ENCODE assay signal across 17 cellular contexts in the genomic region with DNA sequence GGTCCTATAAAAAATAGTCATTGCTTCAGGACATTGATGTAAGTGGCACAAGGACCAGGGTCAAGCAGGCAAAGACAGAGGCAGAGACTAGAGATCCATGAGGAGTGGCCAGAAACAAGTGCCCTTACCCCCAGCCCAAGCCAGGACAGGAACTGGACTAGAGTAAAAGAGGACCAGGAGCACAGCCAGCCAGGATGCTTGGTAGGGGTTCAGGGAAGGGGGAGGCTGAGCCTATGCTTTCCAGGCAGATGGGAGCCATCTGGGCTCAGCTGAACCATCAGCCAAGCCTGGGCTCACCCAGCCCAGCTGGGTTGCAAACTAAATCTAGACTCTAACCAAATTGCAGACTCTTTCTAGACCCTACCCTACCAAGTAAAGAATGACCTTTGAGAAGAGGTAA. TPM values are rescaled to one million over a fixed set of nuclear protein-coding genes. Genes with fewer than 3 reads are reported as not detected.
DNase-seq lines count a peak whose midpoint lies in the region; ATAC-seq and TF ChIP-seq lines count a peak whose summit lies in the region.
"Had no signal": no experiment of that assay in that cellular context is flagged by ENCODE, and none has a peak within 500 bp of the region (broad histone marks: within the 10 kb centered on the region; RNA-seq: fewer than 3 reads in every experiment).

No MANE protein-coding gene starts in this region.

- no peaks in the 10 kb centered on the region for H3K79me2 ChIP-seq in PC-3 (ENCODE audit: low read length)

- no peak for ATAC-seq in PC-3
- no peak for ATAC-seq in left lobe of liver
- no peak for ATAC-seq in GM21447 (IDR thresholded peaks at IDR 0.05; ENCODE audit: unreplicated experiment)

- H3K9me2 ChIP-seq in PC-3 (replicated peaks; ENCODE audit: low read length), result no peaks in the 10 kb centered on the region

- no TSS peak for BruUV-seq in PC-3 (replicated peaks; lab: Mats Ljungman, UMichigan)

- H4K20me1 ChIP-seq in PC-3 (ENCODE audit: low read length), result no peaks in the 10 kb centered on the region

- no peak for TF ChIP-seq CTCF in PC-3 (conservative IDR thresholded peaks at IDR 0.05; ENCODE audit: low read depth, low read length)

- peak overlapping the region; percentile 76; the same call in 1 of the 2 replicates for H3K4me2 ChIP-seq in PC-3 (ENCODE audit: low read length)

- peaks cover 5% of the 10 kb centered on the region; the same call in 1 of the 2 replicates for H3K4me1 ChIP-seq in PC-3 (ENCODE audit: insufficient read depth, low read length)

- H3K36me3 ChIP-seq in PC-3 (ENCODE audit: low read depth, low read length), result no peaks in the 10 kb centered on the region
- H3K36me3 ChIP-seq: HAP-1 had no signal

- no peak overlapping the region for H3K9ac ChIP-seq in PC-3 (ENCODE audit: low read length)

- DNase-seq in DMS 273 (lab: John Stamatoyannopoulos, UW; ENCODE audit: unreplicated experiment) (peak; percentile 67), DMS 273 treated with DMSO at 0.1 percent for 48 hours (lab: John Stamatoyannopoulos, UW) (no peak), Ammon's horn (ENCODE audit: low spot score) (peak; percentile 40), PC-3 (no peak), left lobe of liver (ENCODE audit: low spot score) (peak; percentile 33), SHP77 treated with DMSO at 0.1 percent for 48 hours (lab: John Stamatoyannopoulos, UW) (no peak), ureter (ENCODE audit: low spot score) (no peak)
- DNase-seq: GF-D8, NCI-H1092, NCI-H510A, Right ventricle myocardium superior had no signal

- H2AFZ ChIP-seq in PC-3 (ENCODE audit: low read length), result no peak overlapping the region

- POLR2A ChIA-PET in PC-3 (lab: Charles Lee; ENCODE audit: unreplicated experiment), result no interaction called here

- intact Hi-C loops in PC-3 (cut with micrococcal nuclease), result loop anchor here (1.0 to 10.0 kb wide), 6 partner anchors 67 to 550 kb away; a partner anchor contains a TSS

- no peaks in the 10 kb centered on the region for H3K27me3 ChIP-seq in PC-3 (ENCODE audit: low read length)

- CTCF ChIA-PET in PC-3 (lab: Charles Lee), result interaction anchor here (0.5 to 0.6 kb wide), 2 partner anchors 28 to 394 kb away, joined by 3 read pairs; no protein-coding TSS in a partner anchor

- no peaks in the 10 kb centered on the region for H3K9me3 ChIP-seq in PC-3 (ENCODE audit: low read length)
- H3K9me3 ChIP-seq: HAP-1 had no signal

- no peak overlapping the region for H3K4me3 ChIP-seq in PC-3 (ENCODE audit: low read length)
- H3K4me3 ChIP-seq: HAP-1, K562 had no signal

- H3K27ac ChIP-seq in PC-3 (ENCODE audit: low read length), result no peak overlapping the region
- H3K27ac ChIP-seq: 22Rv1, C4-2B had no signal

- no peaks in the 10 kb centered on the region for H3F3A ChIP-seq in PC-3 (ENCODE audit: low read length, unreplicated experiment)

RNA-seq across cellular contexts. Expression of a gene that starts 15.2 kb away (rescaled TPM):
- total RNA-seq in PC-3 (2014; rRNA removed) (not detected in 2 replicates), left lobe of liver (1.3 TPM), ureter (1.9 TPM)
- total RNA-seq: CD8-positive, alpha-beta memory T cell; Right ventricle myocardium superior had no signal

RNA-seq across cellular contexts. Expression of a gene that starts 37.4 kb away (rescaled TPM):
- total RNA-seq in PC-3 (2014; rRNA removed) (not detected in 2 replicates), left lobe of liver (69.9 TPM), ureter (0.23 TPM)
- total RNA-seq: CD8-positive, alpha-beta memory T cell had no signal

RNA-seq across cellular contexts. Expression of a gene that starts 57.4 kb away (rescaled TPM):
- total RNA-seq in PC-3 (2014; rRNA removed) (not detected in 2 replicates), left lobe of liver (1.9 TPM), ureter (3.2 TPM)
- total RNA-seq: CD8-positive, alpha-beta memory T cell had no signal

Comparison
In these comparisons a context has a peak if more than half of its experiments do, and no peak if none do; other contexts are left out.
1. DNase-seq: peak in DMS 273 (single experiment), Ammon's horn (single experiment) and left lobe of liver (single experiment); none in DMS 273 treated with DMSO at 0.1 percent for 48 hours (single experiment), PC-3 (single experiment), SHP77 treated with DMSO at 0.1 percent for 48 hours (single experiment) and ureter (single experiment).
2. RNA of a gene that starts 37.4 kb away (total RNA-seq): 69.9 TPM in left lobe of liver (single experiment); 0.23 TPM in ureter (single experiment) and not detected in PC-3; every median in the first group is over 10 times any median in the second.